Comparison of ENCODE assay signal across 2 cellular contexts in genomic region chr14:21541413-21542074, GRCh38.
TF ChIP-seq lines count a peak whose summit lies in the region.

No MANE protein-coding gene starts in this region.

TF ChIP-seq in GM23338, 12 proteins besides CTCF, POLR2A, EP300 and RAD21:
- TF ChIP-seq EZH2phosphoT487 (IDR thresholded peaks at IDR 0.05; ENCODE audit: unreplicated experiment), result no peak
- no peak for TF ChIP-seq POLR2AphosphoS5 (IDR thresholded peaks at IDR 0.05; ENCODE audit: low read depth)

TF ChIP-seq in H1, 55 proteins besides CTCF, POLR2A, EP300 and RAD21:
- no peak for TF ChIP-seq USF2 (IDR thresholded peaks at IDR 0.05; ENCODE audit: low read length)
- TF ChIP-seq TEAD4 (IDR thresholded peaks at IDR 0.05; ENCODE audit: low read depth, low read length), result peak; percentile 56; the same call in 1 of the 2 replicates
- TF ChIP-seq RFX5 (IDR thresholded peaks at IDR 0.05; ENCODE audit: borderline replicate concordance, low read depth, low read length), result no peak
- no peak for TF ChIP-seq BACH1 (IDR thresholded peaks at IDR 0.05; ENCODE audit: low read length)
